1 cellular context compared by ENCODE assay signal in the genomic region with DNA sequence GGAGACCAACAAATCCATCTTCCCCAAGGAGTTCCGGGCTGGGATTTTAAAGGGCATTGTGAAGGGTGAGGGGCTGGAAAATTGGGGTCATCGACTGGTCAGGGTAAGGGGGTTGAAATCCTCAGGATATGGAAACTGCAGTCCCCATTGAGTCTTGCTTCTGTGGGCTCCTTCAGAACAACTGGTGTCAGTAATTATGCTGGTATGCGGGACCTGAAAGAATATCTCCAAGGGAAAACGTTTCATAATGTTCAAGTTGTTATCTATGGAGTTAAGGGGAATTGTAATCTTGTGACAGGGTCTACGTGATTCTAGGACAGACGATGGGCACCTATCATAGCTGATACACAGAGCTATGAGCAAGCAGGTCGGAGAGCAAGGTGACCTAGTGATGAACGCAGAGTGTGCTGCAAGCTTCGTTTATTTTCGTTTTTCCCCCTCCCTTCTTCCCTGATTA.
TF ChIP-seq lines count a peak whose summit lies in the region.

No MANE protein-coding gene starts in this region.

TF ChIP-seq in H1, 55 proteins besides CTCF, POLR2A, EP300 and RAD21:
- TF ChIP-seq SP4 (IDR thresholded peaks at IDR 0.05; ENCODE audit: low read length): no peak
- no peak for TF ChIP-seq SIX5 (IDR thresholded peaks at IDR 0.05; ENCODE audit: low read depth, low read length)
